17 cellular contexts compared by ENCODE assay signal in the genomic region with DNA sequence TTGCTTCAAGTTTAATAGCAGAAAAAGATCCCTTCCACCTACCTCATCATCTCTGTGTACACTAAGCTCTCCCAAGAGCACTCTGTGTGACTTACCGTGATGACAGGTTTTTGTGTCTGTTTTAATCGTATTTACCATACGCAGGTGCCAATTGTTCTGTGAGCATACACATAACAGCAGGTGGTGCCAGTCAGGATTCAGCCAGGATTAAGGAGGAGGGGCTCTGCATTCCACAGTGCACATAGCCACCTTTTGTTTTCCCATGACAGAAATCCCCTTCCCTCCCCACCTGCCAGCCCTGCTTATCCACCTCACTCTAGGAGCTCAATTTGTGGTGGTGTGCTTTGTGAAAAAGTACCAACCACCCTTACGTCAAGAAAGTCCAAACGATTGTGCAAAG. TPM values are rescaled to one million over a fixed set of nuclear protein-coding genes. Genes with fewer than 3 reads are reported as not detected.
DNase-seq lines count a peak whose midpoint lies in the region; ATAC-seq and TF ChIP-seq lines count a peak whose summit lies in the region.
"Had no signal": no experiment of that assay in that cellular context is flagged by ENCODE, and none has a peak within 500 bp of the region (broad histone marks: within the 10 kb centered on the region; RNA-seq: fewer than 3 reads in every experiment).

No MANE protein-coding gene starts in this region.

- DNase-seq in BE2C = no peak
- DNase-seq in LNCaP clone FGC (ENCODE audit: low read depth) = peak; percentile 54
- peak; percentile 95 for DNase-seq in NCI-H345 (lab: John Stamatoyannopoulos, UW)
- no peak for DNase-seq in SIG-M5 treated with dmso at 0.1 percent for 504 hours (lab: John Stamatoyannopoulos, UW; ENCODE audit: unreplicated experiment)
- DNase-seq in HK-2 (ENCODE audit: unreplicated experiment) = no peak
- no peak for DNase-seq in T-helper 2 cell
- DNase-seq: ACHN; activated CD8-positive, alpha-beta memory T cell treated with anti-CD3 and anti-CD28 coated beads, Interleukin-2, amount 10 ng/mL, durations not matched to agents 7 days and 5 days; activated naive CD8-positive, alpha-beta T cell treated with anti-CD3 and anti-CD28 coated beads, Interleukin-2, amount 50 U/mL, for 24 hours; KG1; left ventricle myocardium inferior had no signal

- H3K27me3 ChIP-seq in BE2C = no peaks in the 10 kb centered on the region
- no peaks in the 10 kb centered on the region for H3K27me3 ChIP-seq in ectodermal cell (ENCODE audit: control insufficient read depth, insufficient read depth, low read length, poor library complexity, severe bottlenecking)
- H3K27me3 ChIP-seq: neutrophil, tibial nerve had no signal

- peak overlapping the region; percentile 21; the same call in 1 of the 2 replicates for H3K4me3 ChIP-seq in BE2C (ENCODE audit: low read depth, low read length)
- H3K4me3 ChIP-seq in LNCaP clone FGC (ENCODE audit: low read depth, low read length) = no peak overlapping the region
- H3K4me3 ChIP-seq in ectodermal cell (ENCODE audit: insufficient read depth, low read depth, low read length) = no peak overlapping the region
- H3K4me3 ChIP-seq: coronary artery, left ventricle myocardium inferior, smooth muscle cell, tibial nerve had no signal

- 0 out of 2 replicates have a peak, but pooled peaks have one; percentile 14 for TF ChIP-seq CTCF in BE2C (IDR thresholded peaks at IDR 0.05; ENCODE audit: low read depth, low read length)
- TF ChIP-seq CTCF in LNCaP clone FGC (IDR thresholded peaks at IDR 0.05; ENCODE audit: control insufficient read depth, extremely low read depth, insufficient read depth) = peak; percentile 21; the same call in 1 of the 2 replicates

- WGBS in ectodermal cell, 2 experiments = 0 to 4% methylated on average over 5 of the region's 5 CpGs

- peaks cover 56% of the 10 kb centered on the region for H3K36me3 ChIP-seq in BE2C
- no peaks in the 10 kb centered on the region for H3K36me3 ChIP-seq in ectodermal cell (ENCODE audit: control insufficient read depth, insufficient read depth, low read length)
- H3K36me3 ChIP-seq: left ventricle myocardium inferior, neutrophil, tibial nerve had no signal

- peaks cover 31% of the 10 kb centered on the region for H3K4me1 ChIP-seq in BE2C
- H3K4me1 ChIP-seq in ectodermal cell (ENCODE audit: control insufficient read depth, insufficient read depth, low read length) = peaks cover 32% of the 10 kb centered on the region
- H3K4me1 ChIP-seq: tibial nerve had no signal

- H3K9me3 ChIP-seq in BE2C (no peaks in the 10 kb centered on the region), ectodermal cell (ENCODE audit: control insufficient read depth, low read length) (no peaks in the 10 kb centered on the region)
- H3K9me3 ChIP-seq: left ventricle myocardium inferior, neutrophil, tibial nerve had no signal

- H3K27ac ChIP-seq in ectodermal cell (ENCODE audit: insufficient read depth, low read depth, low read length, poor library complexity, severe bottlenecking) = peak overlapping the region; percentile 79
- H3K27ac ChIP-seq: coronary artery, left ventricle myocardium inferior, neutrophil, tibial nerve had no signal

- ATAC-seq in GM21367 (IDR thresholded peaks at IDR 0.05; ENCODE audit: unreplicated experiment) = no peak
- ATAC-seq: activated CD8-positive, alpha-beta memory T cell treated with anti-CD3 and anti-CD28 coated beads, Interleukin-2, amount 10 ng/mL, durations not matched to agents 7 days and 5 days; activated naive CD8-positive, alpha-beta T cell treated with anti-CD3 and anti-CD28 coated beads, Interleukin-2, amount 50 U/mL, for 24 hours had no signal

RNA-seq across cellular contexts. Expression of a gene that starts 14.8 kb away (rescaled TPM):
- 32.4 TPM for polyA plus RNA-seq in BE2C (2012; ENCODE audit: insufficient read depth, insufficient read length, low read depth)
- polyA plus RNA-seq in ectodermal cell (2013, experiment 1 of 4) = 64.9 TPM
- polyA plus RNA-seq in ectodermal cell (2013, experiment 2 of 4) = 114 TPM
- 40.2 TPM for polyA plus RNA-seq in ectodermal cell (2013, experiment 3 of 4)
- 44.3 TPM for polyA plus RNA-seq in ectodermal cell (2013, experiment 4 of 4)

Comparison
In these comparisons a context has a peak if more than half of its experiments do, and no peak if none do; other contexts are left out.
1. DNase-seq: peak in LNCaP clone FGC (single experiment) and NCI-H345 (single experiment); none in BE2C (single experiment), SIG-M5 treated with dmso at 0.1 percent for 504 hours (single experiment), HK-2 (single experiment) and T-helper 2 cell (0 of 5).